18 cellular contexts compared by ENCODE assay signal in genomic region chr4:143400082-143400481, GRCh38.
"Had no signal": no experiment of that assay in that cellular context is flagged by ENCODE, and none has a peak within 500 bp of the region (broad histone marks: within the 10 kb centered on the region; RNA-seq: fewer than 3 reads in every experiment).

No MANE protein-coding gene starts in this region.

- H3K4me3 ChIP-seq: body of pancreas, gastroesophageal sphincter, lower lobe of right lung, pancreas, thyroid gland, uterus had no signal

- H3K36me3 ChIP-seq: gastroesophageal sphincter, lower lobe of right lung, neutrophil, pancreas, thyroid gland, uterus had no signal

- ATAC-seq: gastroesophageal sphincter had no signal

- H3K27me3 ChIP-seq: body of pancreas, gastroesophageal sphincter, neutrophil, pancreas, thyroid gland, uterus had no signal

- H3K4me3 Mint-ChIP-seq: activated CD4-positive, alpha-beta memory T cell treated with anti-CD3 and anti-CD28 coated beads for 36 hours; activated naive CD8-positive, alpha-beta T cell treated with anti-CD3 and anti-CD28 coated beads for 36 hours; activated T-helper 1 cell treated with anti-CD3 and anti-CD28 coated beads, Interleukin-12 subunit alpha, Interleukin-12 subunit beta, Interleukin-2, Interleukin-4 antibody, amounts not matched to agents 30 ng/mL and 10 ng/mL and 1 ng/mL, durations not matched to agents 14 hours and 24 hours and 36 hours; central memory CD8-positive, alpha-beta T cell; natural killer cell treated with Interleukin-12 subunit alpha and Interleukin-12 subunit beta and Interleukin-15 and Interleukin-18, amount 100 ng/mL, for 72 hours; stimulated activated naive B cell treated with anti-CD40 and anti-IgM and Interleukin-4, amounts not matched to agents 10 μg/mL and 1 μg/mL and 100 μg/mL, for 72 hours had no signal

- H3K27ac Mint-ChIP-seq: activated CD4-positive, alpha-beta memory T cell treated with anti-CD3 and anti-CD28 coated beads for 36 hours; activated naive CD8-positive, alpha-beta T cell treated with anti-CD3 and anti-CD28 coated beads for 36 hours; activated T-helper 1 cell treated with anti-CD3 and anti-CD28 coated beads, Interleukin-12 subunit alpha, Interleukin-12 subunit beta, Interleukin-2, Interleukin-4 antibody, amounts not matched to agents 30 ng/mL and 10 ng/mL and 1 ng/mL, durations not matched to agents 14 hours and 24 hours and 36 hours; natural killer cell treated with Interleukin-12 subunit alpha and Interleukin-12 subunit beta and Interleukin-15 and Interleukin-18, amount 100 ng/mL, for 72 hours had no signal

- H3K36me3 Mint-ChIP-seq: activated CD4-positive, alpha-beta memory T cell treated with anti-CD3 and anti-CD28 coated beads for 36 hours; activated naive CD8-positive, alpha-beta T cell treated with anti-CD3 and anti-CD28 coated beads for 36 hours; natural killer cell treated with Interleukin-12 subunit alpha and Interleukin-12 subunit beta and Interleukin-15 and Interleukin-18, amount 100 ng/mL, for 72 hours had no signal

- H3K27me3 Mint-ChIP-seq: activated CD4-positive, alpha-beta memory T cell treated with anti-CD3 and anti-CD28 coated beads for 36 hours; activated naive CD8-positive, alpha-beta T cell treated with anti-CD3 and anti-CD28 coated beads for 36 hours; stimulated activated naive B cell treated with anti-CD40 and anti-IgM and Interleukin-4, amounts not matched to agents 10 μg/mL and 1 μg/mL and 100 μg/mL, for 72 hours had no signal

- H3K9me3 Mint-ChIP-seq: activated CD4-positive, alpha-beta memory T cell treated with anti-CD3 and anti-CD28 coated beads for 36 hours; activated naive CD8-positive, alpha-beta T cell treated with anti-CD3 and anti-CD28 coated beads for 36 hours; activated T-helper 1 cell treated with anti-CD3 and anti-CD28 coated beads, Interleukin-12 subunit alpha, Interleukin-12 subunit beta, Interleukin-2, Interleukin-4 antibody, amounts not matched to agents 30 ng/mL and 10 ng/mL and 1 ng/mL, durations not matched to agents 14 hours and 24 hours and 36 hours; central memory CD8-positive, alpha-beta T cell; natural killer cell treated with Interleukin-12 subunit alpha and Interleukin-12 subunit beta and Interleukin-15 and Interleukin-18, amount 100 ng/mL, for 72 hours had no signal

- H3K9me3 ChIP-seq: body of pancreas, gastroesophageal sphincter, lower lobe of right lung, neutrophil, pancreas, thyroid gland, uterus had no signal

- DNase-seq: activated CD4-positive, alpha-beta memory T cell treated with anti-CD3 and anti-CD28 coated beads for 36 hours; activated CD4-positive, alpha-beta T cell treated with anti-CD3 and anti-CD28 coated beads for 4 hours; activated naive CD8-positive, alpha-beta T cell treated with anti-CD3 and anti-CD28 coated beads for 36 hours; activated T-cell treated with anti-CD3 and anti-CD28 coated beads for 4 hours; amniotic stem cell; body of pancreas; cortex of kidney; effector CD8-positive, alpha-beta T cell; lower lobe of right lung; pancreas; stimulated activated naive B cell treated with anti-CD40 and anti-IgM and Interleukin-4, amounts not matched to agents 10 μg/mL and 1 μg/mL and 100 μg/mL, for 72 hours; thyroid gland; uterus had no signal

- H3K27ac ChIP-seq: lower lobe of right lung, neutrophil, pancreas, thyroid gland had no signal
